ENCODE assay signal across 13 cellular contexts in the genomic region with DNA sequence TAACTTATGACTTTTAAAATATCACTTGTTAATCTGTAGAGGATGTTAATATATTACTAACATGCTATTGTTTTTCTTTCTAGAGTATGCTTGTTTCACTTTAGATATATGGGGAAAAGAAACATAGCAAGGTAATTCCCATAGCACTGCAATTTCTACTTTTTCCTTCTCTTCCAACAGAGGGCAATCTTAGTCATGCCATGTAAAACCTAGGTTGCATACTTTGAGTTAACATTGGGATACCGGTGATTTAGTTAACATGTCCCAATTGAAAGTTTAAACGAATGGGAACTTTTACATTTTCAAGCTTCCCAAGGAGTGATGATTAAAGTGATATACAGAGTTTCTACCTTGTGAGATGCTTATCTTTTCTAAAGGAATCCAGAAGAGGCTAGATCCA.
A peak's percentile ranks its signal among the peaks of the same experiment; 100 is the strongest.
DNase-seq lines count a peak whose midpoint lies in the region; ATAC-seq and TF ChIP-seq lines count a peak whose summit lies in the region.
"Had no signal": no experiment of that assay in that cellular context is flagged by ENCODE, and none has a peak within 500 bp of the region (broad histone marks: within the 10 kb centered on the region; RNA-seq: fewer than 3 reads in every experiment).

No MANE protein-coding gene starts in this region.

- no peak overlapping the region for H2BK5ac ChIP-seq in IMR-90 (ENCODE audit: low read depth, low read length, poor library complexity, severe bottlenecking)

- no peaks in the 10 kb centered on the region for H4K20me1 ChIP-seq in IMR-90 (ENCODE audit: insufficient read depth, low read length)

- no peaks in the 10 kb centered on the region; the same call in 1 of the 2 replicates for H3K27me3 ChIP-seq in IMR-90 (ENCODE audit: control insufficient read depth, insufficient read depth, low read length)

- no peak overlapping the region for H3K27ac ChIP-seq in IMR-90 (ENCODE audit: insufficient read depth, low read length)
- H3K27ac ChIP-seq: RWPE1 had no signal

- no peaks in the 10 kb centered on the region for H3K79me1 ChIP-seq in IMR-90 (ENCODE audit: low read depth in 1 of 2, low read length in 2 of 2)

- H3K4ac ChIP-seq in IMR-90 (ENCODE audit: low read depth, low read length), result no peak overlapping the region

- no peak overlapping the region for H2AK5ac ChIP-seq in IMR-90 (ENCODE audit: low read depth, low read length)

- no peak overlapping the region for H2AK9ac ChIP-seq in IMR-90 (replicated peaks; ENCODE audit: low read depth, low read length, poor library complexity)

- dilution Hi-C loops in IMR-90 (cut with HindIII; ENCODE audit: low sequenced_read_pairs, unreplicated experiment), result no loop called here

- no CpG with 5 or more reads among the region's 2 CpGs for WGBS in IMR-90 (ENCODE audit: extremely low coverage in 2 of 2, insufficient read length in 1 of 2), 2 experiments

- no peaks in the 10 kb centered on the region for H3K4me1 ChIP-seq in IMR-90 (ENCODE audit: control insufficient read depth, insufficient read depth, low read length)

- H4K8ac ChIP-seq in IMR-90 (ENCODE audit: low read depth in 2 of 2, low read length in 2 of 2), result no peak overlapping the region

- H3K23ac ChIP-seq in IMR-90 (ENCODE audit: low read depth, low read length), result no peak overlapping the region

- H3K4me3 ChIP-seq in IMR-90 (ENCODE audit: insufficient read depth, low read depth, low read length) (no peak overlapping the region), astrocyte of the cerebellum (ENCODE audit: low read depth, low read length) (no peak overlapping the region)

- H3K56ac ChIP-seq in IMR-90 (ENCODE audit: extremely low read depth, insufficient read depth, low read length), result no peak overlapping the region

- H3K9me3 ChIP-seq in IMR-90 (ENCODE audit: control insufficient read depth, insufficient read depth, low read length), result no peaks in the 10 kb centered on the region

- CTCF ChIA-PET in IMR-90 (lab: Yijun Ruan, JAX), result no interaction called here

- peak; percentile 7 for DNase-seq in AG08395 (ENCODE audit: low spot score)
- peak; percentile 3 for DNase-seq in IMR-90
- no peak for DNase-seq in astrocyte of the cerebellum (ENCODE audit: low read depth)
- no peak for DNase-seq in left colon
- no peak for DNase-seq in activated CD8-positive, alpha-beta memory T cell treated with anti-CD3 and anti-CD28 coated beads, Interleukin-2, amount 50 U/mL, for 4 hours
- no peak for DNase-seq in mesenteric fat pad (ENCODE audit: low spot score)
- DNase-seq: activated effector memory CD4-positive, alpha-beta T cell treated with anti-CD3 and anti-CD28 coated beads, Interleukin-2, amount 50 U/mL, for 16 hours; hypothalamus; NCI-H1930; stimulated activated CD4-positive, alpha-beta T cell treated with anti-CD3 and anti-CD28 coated beads, Interleukin-12 subunit alpha, Interleukin-12 subunit beta, amount 100 ng/mL, for 4 hours had no signal

- POLR2A ChIA-PET in IMR-90 (lab: Charles Lee; ENCODE audit: unreplicated experiment), result no interaction called here

- H2AFZ ChIP-seq in IMR-90 (replicated peaks; ENCODE audit: low read length, poor library complexity), result no peak overlapping the region

- H3K9me1 ChIP-seq in IMR-90 (ENCODE audit: insufficient read depth, low read length), result no peaks in the 10 kb centered on the region

- H3K14ac ChIP-seq in IMR-90 (replicated peaks; ENCODE audit: low read depth, low read length), result no peak overlapping the region

- H2BK120ac ChIP-seq in IMR-90 (ENCODE audit: low read depth, low read length), result no peak overlapping the region

- no peak overlapping the region for H2BK15ac ChIP-seq in IMR-90 (ENCODE audit: low read depth, low read length)

- no peak overlapping the region for H3K18ac ChIP-seq in IMR-90 (ENCODE audit: low read depth, low read length)

- H3K4me2 ChIP-seq in IMR-90 (ENCODE audit: low read depth, low read length), result no peak overlapping the region

- H2BK20ac ChIP-seq in IMR-90 (ENCODE audit: low read depth, low read length), result no peak overlapping the region

- no peak; the same call in 1 of the 2 replicates for ATAC-seq in IMR-90 (ENCODE audit: low read depth)
- ATAC-seq in left colon, result peak; percentile 45
- ATAC-seq in HG02571 (IDR thresholded peaks at IDR 0.05; ENCODE audit: unreplicated experiment), result no peak
- no peak for ATAC-seq in GM19397 (IDR thresholded peaks at IDR 0.05; ENCODE audit: unreplicated experiment)

- TF ChIP-seq POLR2A in IMR-90 (IDR thresholded peaks at IDR 0.05; ENCODE audit: low read depth, low read length), result no peak

- no TSS peak for BruUV-seq in IMR-90 (replicated peaks; lab: Mats Ljungman, UMichigan)

- TF ChIP-seq RAD21 in IMR-90 (IDR thresholded peaks at IDR 0.05; ENCODE audit: low read length), result peak; percentile 37

- intact Hi-C loops in IMR-90 (cut with micrococcal nuclease) (no loop called here), left colon (cut with DNase I, micrococcal nuclease) (no loop called here)

- in situ Hi-C loops in IMR-90 (cut with MboI; ENCODE audit: low sequenced_read_pairs) (no loop called here), astrocyte of the cerebellum (cut with HindIII; ENCODE audit: low sequenced_read_pairs) (no loop called here)

- H3K36me3 ChIP-seq in IMR-90 (ENCODE audit: control insufficient read depth, insufficient read depth, low read length), result 0 out of 2 replicates have a peak, but pooled peaks cover 2% of the 10 kb centered on the region

- no peak overlapping the region for H3K9ac ChIP-seq in IMR-90 (ENCODE audit: low read depth, low read length)

- no peak overlapping the region for H4K91ac ChIP-seq in IMR-90 (ENCODE audit: insufficient read depth, low read depth, low read length)

- no peak overlapping the region for H4K5ac ChIP-seq in IMR-90 (ENCODE audit: low read depth, low read length)

- peak; percentile 30 for TF ChIP-seq CTCF in IMR-90 (conservative IDR thresholded peaks at IDR 0.05; ENCODE audit: low read depth, low read length)
- TF ChIP-seq CTCF in astrocyte of the cerebellum (IDR thresholded peaks at IDR 0.05; ENCODE audit: low read depth, low read length, missing control alignments), result peak; percentile 17

TF ChIP-seq in IMR-90, 13 proteins besides CTCF, POLR2A, EP300 and RAD21:
- TF ChIP-seq BHLHE40 (IDR thresholded peaks at IDR 0.05; ENCODE audit: low read depth, low read length) (no peak), CHD1 (IDR thresholded peaks at IDR 0.05; ENCODE audit: low read depth, low read length) (no peak), MAFK (IDR thresholded peaks at IDR 0.05; ENCODE audit: low read depth, low read length) (no peak), SMC3 (IDR thresholded peaks at IDR 0.05; ENCODE audit: low read depth, low read length) (no peak), CEBPB (IDR thresholded peaks at IDR 0.05; ENCODE audit: low read depth, low read length) (no peak), RCOR1 (IDR thresholded peaks at IDR 0.05; ENCODE audit: insufficient replicate concordance, low read length) (no peak), MAZ (IDR thresholded peaks at IDR 0.05; ENCODE audit: borderline replicate concordance, low read depth, low read length) (no peak), MXI1 (IDR thresholded peaks at IDR 0.05; ENCODE audit: borderline replicate concordance, low read depth, low read length) (no peak)
- TF ChIP-seq, protein P1, sequence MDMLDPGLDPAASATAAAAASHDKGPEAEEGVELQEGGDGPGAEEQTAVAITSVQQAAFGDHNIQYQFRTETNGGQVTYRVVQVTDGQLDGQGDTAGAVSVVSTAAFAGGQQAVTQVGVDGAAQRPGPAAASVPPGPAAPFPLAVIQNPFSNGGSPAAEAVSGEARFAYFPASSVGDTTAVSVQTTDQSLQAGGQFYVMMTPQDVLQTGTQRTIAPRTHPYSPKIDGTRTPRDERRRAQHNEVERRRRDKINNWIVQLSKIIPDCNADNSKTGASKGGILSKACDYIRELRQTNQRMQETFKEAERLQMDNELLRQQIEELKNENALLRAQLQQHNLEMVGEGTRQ (IDR thresholded peaks at IDR 0.05; ENCODE audit: low read depth, low read length), result no peak

Comparison
In these comparisons a context has a peak if more than half of its experiments do, and no peak if none do; other contexts are left out.
1. DNase-seq: peak in AG08395 (single experiment) and IMR-90 (single experiment); none in astrocyte of the cerebellum (single experiment), left colon (0 of 2), activated CD8-positive, alpha-beta memory T cell treated with anti-CD3 and anti-CD28 coated beads, Interleukin-2, amount 50 U/mL, for 4 hours (single experiment) and mesenteric fat pad (single experiment).